ENCODE assay signal across 20 cellular contexts in the genomic region with DNA sequence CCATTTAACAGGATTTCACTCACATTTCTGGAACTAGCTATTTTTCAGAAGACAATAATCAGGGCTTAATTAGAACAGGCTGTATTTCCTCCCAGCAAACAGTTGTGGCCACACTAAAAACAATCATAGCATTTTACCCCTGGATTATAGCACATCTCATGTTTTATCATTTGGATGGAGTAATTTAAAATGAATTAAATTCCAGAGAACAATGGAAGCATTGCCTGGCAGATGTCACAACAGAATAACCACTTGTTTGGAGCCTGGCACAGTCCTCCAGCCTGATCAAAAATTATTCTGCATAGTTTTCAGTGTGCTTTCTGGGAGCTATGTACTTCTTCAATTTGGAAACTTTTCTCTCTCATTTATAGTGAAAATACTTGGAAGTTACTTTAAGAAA. TPM values are rescaled to one million over a fixed set of nuclear protein-coding genes. Genes with fewer than 3 reads are reported as not detected.
A peak's percentile ranks its signal among the peaks of the same experiment; 100 is the strongest.
DNase-seq lines count a peak whose midpoint lies in the region; ATAC-seq and TF ChIP-seq lines count a peak whose summit lies in the region.
"Had no signal": no experiment of that assay in that cellular context is flagged by ENCODE, and none has a peak within 500 bp of the region (broad histone marks: within the 10 kb centered on the region; RNA-seq: fewer than 3 reads in every experiment).

No MANE protein-coding gene starts in this region.

- no peak overlapping the region for H2AFZ ChIP-seq in OCI-LY7 (ENCODE audit: low read length)

- no peak for ATAC-seq in HG02623 (IDR thresholded peaks at IDR 0.05; ENCODE audit: unreplicated experiment)
- no peak for ATAC-seq in GM21723 (IDR thresholded peaks at IDR 0.05; ENCODE audit: unreplicated experiment)
- ATAC-seq: Right ventricle myocardium inferior had no signal

- intact Hi-C loops in OCI-LY7 (cut with micrococcal nuclease; ENCODE audit: unreplicated experiment), result no loop called here

- POLR2A ChIA-PET in OCI-LY7 (lab: Charles Lee), result interaction anchor here (0.7 kb wide), 1 partner anchor 36 kb away, joined by 3 read pairs; no protein-coding TSS in a partner anchor

- TF ChIP-seq CTCF in coronary artery (IDR thresholded peaks at IDR 0.05), result no peak
- no peak for TF ChIP-seq CTCF in OCI-LY7 (conservative IDR thresholded peaks at IDR 0.05; ENCODE audit: low read length)
- TF ChIP-seq CTCF in BE2C (IDR thresholded peaks at IDR 0.05; ENCODE audit: low read depth, low read length), result no peak

- H3K4me1 ChIP-seq in OCI-LY7 (ENCODE audit: insufficient read depth, low read length, poor library complexity, severe bottlenecking) (no peaks in the 10 kb centered on the region), BE2C (no peaks in the 10 kb centered on the region)

- BruUV-seq in OCI-LY7 (replicated peaks; lab: Mats Ljungman, UMichigan), result no TSS peak

- H3K4me2 ChIP-seq in OCI-LY7 (ENCODE audit: low read length), result no peak overlapping the region

- peak overlapping the region; percentile 41 to 63 for H3K27ac ChIP-seq in coronary artery
- H3K27ac ChIP-seq in OCI-LY7 (ENCODE audit: low read depth, low read length, poor library complexity, severe bottlenecking), result no peak overlapping the region
- H3K27ac ChIP-seq: SK-N-MC had no signal

- H3K36me3 ChIP-seq in OCI-LY7 (ENCODE audit: insufficient read depth, low read length) (no peaks in the 10 kb centered on the region), BE2C (no peaks in the 10 kb centered on the region)
- H3K36me3 ChIP-seq: MG63 had no signal

- CTCF ChIA-PET in OCI-LY7 (lab: Charles Lee; ENCODE audit: unreplicated experiment), result no interaction called here

- no peaks in the 10 kb centered on the region for H3K79me2 ChIP-seq in OCI-LY7 (ENCODE audit: insufficient read depth, low read depth, low read length)

- H3K9me2 ChIP-seq in OCI-LY7 (ENCODE audit: insufficient read depth, low read length), result no peaks in the 10 kb centered on the region

- DNase-seq in COLO829 (ENCODE audit: low spot score), result peak; percentile 66
- no peak for DNase-seq in coronary artery (ENCODE audit: low spot score)
- peak; percentile 38 for DNase-seq in medulla oblongata (ENCODE audit: extremely low spot score)
- DNase-seq in putamen (ENCODE audit: low spot score), result peak; percentile 38
- DNase-seq in OCI-LY7 (ENCODE audit: low spot score), result no peak
- no peak for DNase-seq in BE2C
- DNase-seq: ACHN; CD8-positive, alpha-beta memory T cell; HFFc6; IMR-90; Karpas-422; MG63; NCI-H1092; NCI-H146; NCI-H2081; NCI-H510A had no signal

- no peaks in the 10 kb centered on the region for H4K20me1 ChIP-seq in OCI-LY7 (ENCODE audit: insufficient read depth, low read length)

- H3K27me3 ChIP-seq in BE2C, result peaks cover 34% of the 10 kb centered on the region
- H3K27me3 ChIP-seq: MG63 had no signal

- H3K9me3 ChIP-seq in OCI-LY7 (ENCODE audit: low read length) (no peaks in the 10 kb centered on the region), BE2C (no peaks in the 10 kb centered on the region; the same call in 1 of the 2 replicates)
- H3K9me3 ChIP-seq: MG63 had no signal

- H3K4me3 ChIP-seq in coronary artery (no peak overlapping the region), OCI-LY7 (ENCODE audit: low read depth, low read length, poor library complexity, severe bottlenecking) (no peak overlapping the region), BE2C (ENCODE audit: low read depth, low read length) (no peak overlapping the region)
- H3K4me3 ChIP-seq: MG63, SK-N-MC had no signal

RNA-seq across cellular contexts. Expression of a gene that starts 9.2 kb away (rescaled TPM):
- not detected in 2 replicates for total RNA-seq in OCI-LY7 (2014; rRNA removed; shearing (Covaris generic))
- total RNA-seq in OCI-LY7 (2022), result not detected in 2 replicates
- polyA plus RNA-seq in BE2C (2012; ENCODE audit: insufficient read depth, insufficient read length, low read depth), result 0.49 TPM

Comparison
In these comparisons a context has a peak if more than half of its experiments do, and no peak if none do; other contexts are left out.
1. DNase-seq: peak in COLO829 (single experiment), medulla oblongata (single experiment) and putamen (single experiment); none in coronary artery (single experiment), OCI-LY7 (single experiment) and BE2C (single experiment).